In genomic region chr15:74064183-74064582, GRCh38 we compare ENCODE assay signal across 7 cellular contexts. TPM values are rescaled to one million over a fixed set of nuclear protein-coding genes. Genes with fewer than 3 reads are reported as not detected.
"Had no signal": no experiment of that assay in that cellular context is flagged by ENCODE, and none has a peak within 500 bp of the region (broad histone marks: within the 10 kb centered on the region; RNA-seq: fewer than 3 reads in every experiment).

No MANE protein-coding gene starts in this region.

RNA-seq across cellular contexts. Expression of gene GOLGA6A, which starts 18.2 kb away (rescaled TPM):
- total RNA-seq: LHCN-M2, MCF 10A, NCI-H460, PC-9, Right ventricle myocardium superior, RPMI7951, SJSA1 had no signal
